ENCODE assay signal across 9 cellular contexts in genomic region chr5:14186132-14186830, GRCh38. TPM values are rescaled to one million over a fixed set of nuclear protein-coding genes. Genes with fewer than 3 reads are reported as not detected.
DNase-seq lines count a peak whose midpoint lies in the region; ATAC-seq, FAIRE-seq and TF ChIP-seq lines count a peak whose summit lies in the region.
"Had no signal": no experiment of that assay in that cellular context is flagged by ENCODE, and none has a peak within 500 bp of the region (broad histone marks: within the 10 kb centered on the region; RNA-seq: fewer than 3 reads in every experiment).

No MANE protein-coding gene starts in this region.

- TF ChIP-seq RAD21 in HepG2 (CRISPR knock-in tag; IDR thresholded peaks at IDR 0.05), result no peak

- H3K4me1 ChIP-seq in HepG2 (ENCODE audit: insufficient read depth, low read length) (peaks cover 61% of the 10 kb centered on the region), thoracic aorta (ENCODE audit: control insufficient read depth in 1 of 2, low read depth in 2 of 2) (peaks cover 64 to 97% of the 10 kb centered on the region in 2 donors)

- H4K20me1 ChIP-seq in HepG2 (ENCODE audit: insufficient read depth, low read length), result peaks cover 37% of the 10 kb centered on the region

- no peak overlapping the region for H2AFZ ChIP-seq in HepG2 (ENCODE audit: low read length)

- TF ChIP-seq EP300 in HepG2 (IDR thresholded peaks at IDR 0.05; ENCODE audit: low read depth in 2 of 2, low read length in 2 of 2) (no peak), HepG2 (CRISPR knock-in tag; IDR thresholded peaks at IDR 0.05; ENCODE audit: borderline replicate concordance) (no peak)

- no peak overlapping the region for H3K9ac ChIP-seq in HepG2 (ENCODE audit: insufficient read depth, low read depth, low read length)

- CTCF ChIA-PET in HepG2 (lab: Yijun Ruan, JAX; ENCODE audit: low intra/inter-chr PET ratio, low total read pairs), result no interaction called here

- ATAC-seq in HepG2 (no peak), thoracic aorta (ENCODE audit: insufficient number of reproducible peaks, low FRiP score, low read depth) (peak; percentile 45), GM18858 (IDR thresholded peaks at IDR 0.05; ENCODE audit: unreplicated experiment) (no peak)
- ATAC-seq: naive thymus-derived CD4-positive, alpha-beta T cell; T-helper 17 cell had no signal

- peaks cover 100% of the 10 kb centered on the region for H3K79me2 ChIP-seq in HepG2 (ENCODE audit: insufficient read depth, low read length)

- BruUV-seq in HepG2 (replicated peaks; lab: Mats Ljungman, UMichigan), result no TSS peak

- TF ChIP-seq CTCF in HepG2 (CRISPR knock-in tag; IDR thresholded peaks at IDR 0.05) (no peak), thoracic aorta (IDR thresholded peaks at IDR 0.05) (no peak)

- 94% methylated on average over 7 of the region's 7 CpGs for WGBS in HepG2 (ENCODE audit: low lambda C conversion rate)

- no peak overlapping the region for H3K4me3 ChIP-seq in HepG2 (replicated peaks in 1 of 3; ENCODE audit: insufficient read depth in 1 of 3, low read depth in 2 of 3, low read length in 3 of 3)
- peak overlapping the region; percentile 38 for H3K4me3 ChIP-seq in thoracic aorta

- H3K27me3 ChIP-seq in HepG2 (ENCODE audit: control insufficient read depth in 1 of 2, insufficient read depth in 2 of 2, low read length in 2 of 2) (no peaks in the 10 kb centered on the region), thoracic aorta (replicated peaks; ENCODE audit: insufficient read depth) (no peaks in the 10 kb centered on the region)

- H3K27ac ChIP-seq in HepG2 (ENCODE audit: extremely low read length, insufficient read depth, low read length) (no peak overlapping the region), thoracic aorta (peak overlapping the region; percentile 96 to 98)

- no peaks in the 10 kb centered on the region for H3K9me3 ChIP-seq in HepG2 (ENCODE audit: low read length)
- H3K9me3 ChIP-seq in thoracic aorta, result no peaks in the 10 kb centered on the region

- TF ChIP-seq POLR2A in HepG2 (IDR thresholded peaks at IDR 0.05; ENCODE audit: insufficient read depth in 1 of 2, low read depth in 2 of 2, low read length in 2 of 2), result no peak

- H3K36me3 ChIP-seq in HepG2 (replicated peaks in 1 of 2; ENCODE audit: control insufficient read depth in 1 of 2, insufficient read depth in 2 of 2, low read length in 2 of 2), result no peaks in the 10 kb centered on the region
- H3K36me3 ChIP-seq in thoracic aorta, result no peaks in the 10 kb centered on the region

- peak; percentile 88 for DNase-seq in HT1080 (ENCODE audit: low read depth)
- DNase-seq in astrocyte of the hippocampus (ENCODE audit: low read depth, low spot score), result peak; percentile 72
- DNase-seq in HepG2 (ENCODE audit: low spot score), result no peak
- DNase-seq in thoracic aorta (ENCODE audit: low spot score), result no peak
- no peak for DNase-seq in NK-92 (lab: John Stamatoyannopoulos, UW; ENCODE audit: unreplicated experiment)
- DNase-seq in C1 segment of cervical spinal cord (lab: John Stamatoyannopoulos, UW), result no peak
- DNase-seq: naive thymus-derived CD4-positive, alpha-beta T cell; T-helper 17 cell had no signal

- no peak for FAIRE-seq in HepG2 (lab: Jason Lieb, UNC)

- H3K4me2 ChIP-seq in HepG2 (ENCODE audit: low read depth, low read length), result no peak overlapping the region

- intact Hi-C loops in HepG2 (cut with micrococcal nuclease; ENCODE audit: unreplicated experiment), result no loop called here

- in situ Hi-C loops in HepG2 (cut with HindIII; ENCODE audit: extremely low pct_ligation_motif_present, low pct_unique_long_range_greater_than_20kb), result no loop called here

- POLR2A ChIA-PET in HepG2 (lab: Yijun Ruan, JAX), result no interaction called here

TF ChIP-seq in HepG2, 621 proteins besides CTCF, POLR2A, EP300 and RAD21:
- TF ChIP-seq AHR (CRISPR knock-in tag; IDR thresholded peaks at IDR 0.05), result no peak
- TF ChIP-seq ZNF121 (CRISPR knock-in tag; IDR thresholded peaks at IDR 0.05), result peak; percentile 54; the same call in 1 of the 2 replicates

RNA-seq across cellular contexts. Expression of gene TRIO, which starts 43.1 kb away (rescaled TPM):
- 144 and 162 TPM in 2 replicates for total RNA-seq in HT1080 (2014; rRNA removed; shearing (Covaris generic))
- polyA plus RNA-seq in HT1080 (2015; cell fraction: cytosol; rRNA removed), result 83.4 and 89.2 TPM in 2 replicates
- 375 and 390 TPM in 2 replicates for polyA plus RNA-seq in HT1080 (2015; cell fraction: nucleus; rRNA removed)
- total RNA-seq in HepG2 (2016; rRNA removed; fragmentation: Illumina TruSeq; extraction: Trizol) (40.1 and 45.2 TPM in 2 replicates), thoracic aorta (100 to 1,000 TPM; 219 to 300 TPM)
- 21.2 and 24.0 TPM in 2 replicates for total RNA-seq in HepG2 (2016; cell fraction: cytosol; rRNA removed; fragmentation: Illumina TruSeq; extraction: Trizol; ENCODE audit: low read depth)
- 33.5 and 38.3 TPM in 2 replicates for total RNA-seq in HepG2 (2016; cell fraction: insoluble cytoplasmic fraction; rRNA removed; fragmentation: Illumina TruSeq; extraction: Trizol)
- total RNA-seq in HepG2 (2016; cell fraction: membrane; rRNA removed; fragmentation: Illumina TruSeq; extraction: Trizol), result 21.6 and 23.8 TPM in 2 replicates
- 110 and 124 TPM in 2 replicates for total RNA-seq in HepG2 (2016; cell fraction: nucleus; rRNA removed; fragmentation: Illumina TruSeq; extraction: Trizol)
- polyA plus RNA-seq in HepG2 (2011; rRNA removed), result 45.9 and 54.9 TPM in 2 replicates
- polyA plus RNA-seq in HepG2 (2011; cell fraction: cytosol; rRNA removed), result 21.6 and 26.5 TPM in 2 replicates
- polyA plus RNA-seq in HepG2 (2011; cell fraction: nucleus; rRNA removed), result 164 and 205 TPM in 2 replicates
- polyA plus RNA-seq in HepG2 (2012), result 38.4 and 43.8 TPM in 2 replicates
- polyA plus RNA-seq in HepG2 (2016; cell fraction: cytosol; fragmentation: Illumina TruSeq; extraction: Trizol; ENCODE audit: low read depth), result 0.63 and 1.0 TPM in 2 replicates
- polyA plus RNA-seq in HepG2 (2016; cell fraction: insoluble cytoplasmic fraction; fragmentation: Illumina TruSeq; extraction: Trizol; ENCODE audit: low read depth), result 11.0 and 18.7 TPM in 2 replicates
- polyA plus RNA-seq in HepG2 (2016; cell fraction: membrane; fragmentation: Illumina TruSeq; extraction: Trizol; ENCODE audit: low read depth), result 2.1 and 2.3 TPM in 2 replicates
- polyA plus RNA-seq in HepG2 (2016; cell fraction: nucleus; fragmentation: Illumina TruSeq; extraction: Trizol; ENCODE audit: insufficient read depth, low read depth), result 112 and 131 TPM in 2 replicates
- 240 and 302 TPM in 2 replicates for polyA minus RNA-seq in HepG2 (2011; rRNA and poly(A)+ RNA removed; ENCODE audit: low replicate concordance)
- 39.7 and 40.6 TPM in 2 replicates for polyA minus RNA-seq in HepG2 (2011; cell fraction: cytosol; rRNA and poly(A)+ RNA removed)
- polyA minus RNA-seq in HepG2 (2011; cell fraction: nucleus; rRNA and poly(A)+ RNA removed), result 318 and 321 TPM in 2 replicates

Comparison
In these comparisons a context has a peak if more than half of its experiments do, and no peak if none do; other contexts are left out.
1. DNase-seq: peak in HT1080 (single experiment) and astrocyte of the hippocampus (single experiment); none in HepG2 (single experiment), thoracic aorta (single experiment), NK-92 (single experiment) and C1 segment of cervical spinal cord (0 of 14).